ENCODE assay signal across 8 cellular contexts in the genomic region with DNA sequence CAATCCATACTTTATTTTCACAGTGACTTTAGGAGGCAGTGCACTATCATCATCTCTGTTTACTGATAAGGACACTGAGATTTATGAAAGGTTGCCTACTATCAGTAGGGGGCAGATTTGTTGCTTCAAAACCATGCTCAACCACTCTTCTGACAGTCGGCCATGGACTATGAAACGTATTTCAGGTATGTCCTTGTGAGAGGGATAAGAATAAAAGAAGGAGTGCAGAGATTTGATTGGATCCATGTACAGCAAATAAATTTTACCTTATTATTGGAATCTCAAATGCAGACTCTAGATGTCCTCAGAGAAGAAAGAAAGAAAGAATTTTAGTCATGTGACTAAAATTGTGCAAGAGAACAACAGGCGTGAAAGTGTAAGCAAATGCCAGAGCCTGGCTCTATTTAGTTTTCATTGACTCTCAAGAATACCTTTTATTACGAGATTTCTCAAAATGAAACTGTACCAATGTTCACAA.
DNase-seq lines count a peak whose midpoint lies in the region; ATAC-seq, FAIRE-seq and TF ChIP-seq lines count a peak whose summit lies in the region.

No MANE protein-coding gene starts in this region.

- CTCF ChIA-PET in PC-3 (lab: Charles Lee): interaction anchor here (0.6 kb wide), 1 partner anchor 42 kb away, joined by 3 read pairs; no protein-coding TSS in a partner anchor

- intact Hi-C loops in PC-3 (cut with micrococcal nuclease) (loop anchor here (1.0 kb wide), 1 partner anchor 42 kb away; no protein-coding TSS in a partner anchor), right cardiac atrium (cut with DNase I) (no loop called here)

- H2AFZ ChIP-seq in PC-3 (ENCODE audit: low read length) (no peak overlapping the region), neuronal stem cell (ENCODE audit: low read length) (no peak overlapping the region)

- DNase-seq in DMS53 treated with DMSO at 0.1 percent for 48 hours (lab: John Stamatoyannopoulos, UW; ENCODE audit: unreplicated experiment) (peak; percentile 20), H4 (ENCODE audit: low spot score) (peak; percentile 27), PC-3 (peak; percentile 68), right cardiac atrium (no peak), NCI-H526 treated with DMSO at 0.1 percent for 48 hours (lab: John Stamatoyannopoulos, UW) (no peak), GM12892 (ENCODE audit: insufficient read length) (no peak), NCI-H2029 treated with DMSO at 0.1 percent for 48 hours (lab: John Stamatoyannopoulos, UW) (no peak), neuronal stem cell (ENCODE audit: low spot score) (no peak)

- no peak overlapping the region for H3K9ac ChIP-seq in PC-3 (ENCODE audit: low read length)
- no peak overlapping the region for H3K9ac ChIP-seq in neuronal stem cell (ENCODE audit: low read depth, low read length, poor library complexity)

- no TSS peak for BruUV-seq in PC-3 (replicated peaks; lab: Mats Ljungman, UMichigan)

- no peaks in the 10 kb centered on the region for H3K79me2 ChIP-seq in PC-3 (ENCODE audit: low read length)

- POLR2A ChIA-PET in PC-3 (lab: Charles Lee; ENCODE audit: unreplicated experiment): no interaction called here

- H3K36me3 ChIP-seq in PC-3 (ENCODE audit: low read depth, low read length) (no peaks in the 10 kb centered on the region), neuronal stem cell (replicated peaks in 1 of 2; ENCODE audit: control insufficient read depth in 2 of 2, insufficient read depth in 2 of 2, low read length in 2 of 2) (no peaks in the 10 kb centered on the region)

- H3K9me3 ChIP-seq in PC-3 (ENCODE audit: low read length) (no peaks in the 10 kb centered on the region), right cardiac atrium (ENCODE audit: control insufficient read depth, low read length) (no peaks in the 10 kb centered on the region), neuronal stem cell (replicated peaks in 1 of 2; ENCODE audit: control insufficient read depth in 2 of 2, insufficient read depth in 1 of 2, low read depth in 1 of 2, low read length in 2 of 2) (no peaks in the 10 kb centered on the region)

- no peak for TF ChIP-seq POLR2A in GM12892 (IDR thresholded peaks at IDR 0.05; ENCODE audit: low read depth, low read length)

- peaks cover 4% of the 10 kb centered on the region for H3F3A ChIP-seq in PC-3 (ENCODE audit: low read length, unreplicated experiment)

- peak; percentile 65 for TF ChIP-seq CTCF in PC-3 (conservative IDR thresholded peaks at IDR 0.05; ENCODE audit: low read depth, low read length)

- H3K4ac ChIP-seq in neuronal stem cell (ENCODE audit: low read length): no peak overlapping the region

- H3K4me2 ChIP-seq in PC-3 (ENCODE audit: low read length) (no peak overlapping the region), neuronal stem cell (ENCODE audit: insufficient read depth, low read length, poor library complexity, severe bottlenecking) (no peak overlapping the region)

- no peak overlapping the region for H2BK120ac ChIP-seq in neuronal stem cell (ENCODE audit: low read depth, low read length)

- no peak for FAIRE-seq in GM12892 (lab: Jason Lieb, UNC)

- WGBS in right cardiac atrium: 33% methylated on average over 4 of the region's 4 CpGs
- WGBS in neuronal stem cell (ENCODE audit: extremely low coverage in 2 of 2, insufficient read length in 2 of 2, insufficient replicate concordance in 1 of 2), 2 donors: no CpG with 5 or more reads among the region's 4 CpGs

- peaks cover 17% of the 10 kb centered on the region for H3K4me1 ChIP-seq in PC-3 (ENCODE audit: insufficient read depth, low read length)
- H3K4me1 ChIP-seq in right cardiac atrium (ENCODE audit: control insufficient read depth, insufficient read depth, low read length): no peaks in the 10 kb centered on the region
- no peaks in the 10 kb centered on the region for H3K4me1 ChIP-seq in neuronal stem cell (ENCODE audit: control insufficient read depth in 2 of 2, insufficient read depth in 1 of 2, low read depth in 1 of 2, low read length in 2 of 2)

- H4K20me1 ChIP-seq in PC-3 (ENCODE audit: low read length): no peaks in the 10 kb centered on the region

- no peaks in the 10 kb centered on the region for H3K79me1 ChIP-seq in neuronal stem cell (ENCODE audit: low read depth, low read length)

- H2BK5ac ChIP-seq in neuronal stem cell (ENCODE audit: low read length): no peak overlapping the region

- no peak overlapping the region for H3K18ac ChIP-seq in neuronal stem cell (ENCODE audit: low read length)

- no peak overlapping the region for H4K8ac ChIP-seq in neuronal stem cell (ENCODE audit: low read depth, low read length)

- no peak overlapping the region for H2BK15ac ChIP-seq in neuronal stem cell (ENCODE audit: low read length)

- H3K27ac ChIP-seq in PC-3 (ENCODE audit: low read length) (no peak overlapping the region), right cardiac atrium (ENCODE audit: low read length) (no peak overlapping the region), neuronal stem cell (replicated peaks; ENCODE audit: low read length) (no peak overlapping the region)

- H3K27me3 ChIP-seq in PC-3 (ENCODE audit: low read length) (no peaks in the 10 kb centered on the region), right cardiac atrium (ENCODE audit: control insufficient read depth, insufficient read depth) (no peaks in the 10 kb centered on the region), neuronal stem cell (ENCODE audit: control insufficient read depth in 3 of 3, insufficient read depth in 3 of 3, low read depth in 1 of 3, low read length in 3 of 3) (no peaks in the 10 kb centered on the region)

- ATAC-seq in PC-3 (peak; percentile 30), right cardiac atrium (peak; percentile 25 to 82)

- H3K14ac ChIP-seq in neuronal stem cell (ENCODE audit: low read length): no peak overlapping the region

- H3K4me3 ChIP-seq in PC-3 (ENCODE audit: low read length) (no peak overlapping the region), right cardiac atrium (ENCODE audit: low read length) (no peak overlapping the region), neuronal stem cell (ENCODE audit: low read length in 2 of 2) (no peak overlapping the region)

- H3K23ac ChIP-seq in neuronal stem cell (ENCODE audit: low read depth, low read length, poor library complexity): no peak overlapping the region

- H2AK5ac ChIP-seq in neuronal stem cell (ENCODE audit: low read depth, low read length): no peak overlapping the region

- H4K91ac ChIP-seq in neuronal stem cell (ENCODE audit: low read depth, low read length, poor library complexity): no peak overlapping the region

- no peaks in the 10 kb centered on the region for H3K9me2 ChIP-seq in PC-3 (replicated peaks; ENCODE audit: low read length)

- no peak overlapping the region for H2BK12ac ChIP-seq in neuronal stem cell (ENCODE audit: low read length)

Comparison
In these comparisons a context has a peak if more than half of its experiments do, and no peak if none do; other contexts are left out.
1. DNase-seq: peak in DMS53 treated with DMSO at 0.1 percent for 48 hours (single experiment), H4 (single experiment) and PC-3 (single experiment); none in right cardiac atrium (0 of 3), NCI-H526 treated with DMSO at 0.1 percent for 48 hours (single experiment), GM12892 (single experiment), NCI-H2029 treated with DMSO at 0.1 percent for 48 hours (single experiment) and neuronal stem cell (single experiment).